In the genomic region with DNA sequence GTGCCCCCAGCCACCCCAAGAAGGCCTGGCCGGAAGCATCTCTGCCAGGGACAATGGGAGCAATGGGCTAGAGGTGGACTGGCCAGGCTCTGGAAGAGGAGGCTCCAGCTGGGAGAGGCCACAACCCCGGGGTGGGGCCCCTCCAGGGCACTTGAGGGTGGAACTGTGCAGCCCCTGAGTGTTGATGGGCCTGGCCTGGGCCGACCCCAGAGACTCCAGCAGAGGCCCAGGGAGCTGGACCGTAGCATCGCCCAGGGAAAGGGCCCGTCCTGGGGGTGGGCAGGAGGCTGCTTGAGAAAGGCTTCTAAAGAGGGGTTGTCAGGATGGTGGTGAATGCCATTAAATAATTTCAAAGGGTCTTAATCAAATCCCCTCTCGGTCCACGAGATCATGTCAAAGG, we compare ENCODE assay signal across 9 cellular contexts.
"Had no signal": no experiment of that assay in that cellular context is flagged by ENCODE, and none has a peak within 500 bp of the region (broad histone marks: within the 10 kb centered on the region; RNA-seq: fewer than 3 reads in every experiment).

No MANE protein-coding gene starts in this region.

- H3K4me1 ChIP-seq: HAP-1 had no signal

- H3K4me3 Mint-ChIP-seq: GM23338, H9, HFFc6 had no signal

- H3K36me3 ChIP-seq: HAP-1 had no signal

- H3K4me2 ChIP-seq: GM23338 had no signal

- H3K9me3 Mint-ChIP-seq: GM23338, H9, HFFc6 had no signal

- DNase-seq: GM23248, GOT3, H7, H9, HCEC 1CT, HFFc6 had no signal

- H3K27ac ChIP-seq: GM23248 had no signal

- ATAC-seq: GM23338, HCT116 had no signal

- H2AFZ ChIP-seq: GM23248, GM23338 had no signal

- H3K4me3 ChIP-seq: GM23248, GM23338, HAP-1 had no signal

- H3K9ac ChIP-seq: GM23248 had no signal

- H3K27ac Mint-ChIP-seq: GM23338, HFFc6 had no signal

- H3K9me3 ChIP-seq: HAP-1 had no signal
